ENCODE assay signal across 26 cellular contexts in genomic region chr3:13076255-13076654, GRCh38.
"Had no signal": no experiment of that assay in that cellular context is flagged by ENCODE, and none has a peak within 500 bp of the region (broad histone marks: within the 10 kb centered on the region; RNA-seq: fewer than 3 reads in every experiment).

No MANE protein-coding gene starts in this region.

- H3K27me3 ChIP-seq: ascending aorta had no signal

- H3K9me3 ChIP-seq: ascending aorta had no signal

- ATAC-seq: activated CD8-positive, alpha-beta memory T cell treated with anti-CD3 and anti-CD28 coated beads, Interleukin-2, amount 10 ng/mL, durations not matched to agents 7 days and 5 days; PC-3; T-helper 17 cell; WTC11 had no signal

- DNase-seq: activated CD4-positive, alpha-beta T cell treated with anti-CD3 and anti-CD28 coated beads for 1 hour; activated CD4-positive, alpha-beta T cell treated with anti-CD3 and anti-CD28 coated beads, Interleukin-2, amount 10 ng/mL, durations not matched to agents 24 days and 14 days; activated CD4-positive, alpha-beta T cell treated with anti-CD3 and anti-CD28 coated beads, Interleukin-2, amount 50 U/mL, for 48 hours; activated CD8-positive, alpha-beta memory T cell treated with anti-CD3 and anti-CD28 coated beads, Interleukin-2, amount 10 ng/mL, durations not matched to agents 7 days and 5 days; activated effector memory CD4-positive, alpha-beta T cell treated with Interleukin-2 at 50 U/mL for 16 hours; activated naive CD4-positive, alpha-beta T cell; activated T-cell treated with anti-CD3 and anti-CD28 coated beads, Interleukin-2, amount 50 U/mL, for 24 hours; MM.1S; NCI-H1105; NCI-H1436 treated with DMSO at 0.1 percent for 48 hours; NCI-H187; NCI-H2081; NCI-H510A treated with DMSO at 0.1 percent for 48 hours; NCI-H69; NK-92 treated with Interleukin-12 subunit alpha and Interleukin-12 subunit beta, amount 100 ng/mL, for 24 hours; PC-3; SHP77 treated with DMSO at 0.1 percent for 48 hours; T-helper 17 cell; T-helper 9 cell had no signal

- H3K4me3 ChIP-seq: ascending aorta had no signal

- H3K27ac Mint-ChIP-seq: activated CD4-positive, alpha-beta T cell treated with anti-CD3 and anti-CD28 coated beads, Interleukin-2, amount 10 ng/mL, durations not matched to agents 24 days and 14 days; activated CD8-positive, alpha-beta memory T cell treated with anti-CD3 and anti-CD28 coated beads, Interleukin-2, amount 10 ng/mL, durations not matched to agents 7 days and 5 days; activated naive CD4-positive, alpha-beta T cell treated with anti-CD3 and anti-CD28 coated beads, Interleukin-2, amount 50 U/mL, for 24 hours; activated T-cell treated with anti-CD3 and anti-CD28 coated beads, Interleukin-2, amount 50 U/mL, for 24 hours; activated T-helper 1 cell treated with anti-CD3 and anti-CD28 coated beads, Interleukin-12 subunit alpha, Interleukin-12 subunit beta, Interleukin-2, Interleukin-4 antibody, amounts not matched to agents 30 ng/mL and 10 ng/mL and 1 ng/mL, durations not matched to agents 14 hours and 24 hours and 36 hours; brain; T-helper 17 cell; WTC11 had no signal

- H3K36me3 ChIP-seq: ascending aorta had no signal

- H3K9me3 Mint-ChIP-seq: activated CD4-positive, alpha-beta T cell treated with anti-CD3 and anti-CD28 coated beads, Interleukin-2, amount 10 ng/mL, durations not matched to agents 24 days and 14 days; activated naive CD4-positive, alpha-beta T cell treated with anti-CD3 and anti-CD28 coated beads, Interleukin-2, amount 50 U/mL, for 24 hours; activated T-cell treated with anti-CD3 and anti-CD28 coated beads, Interleukin-2, amount 50 U/mL, for 24 hours; activated T-helper 1 cell treated with anti-CD3 and anti-CD28 coated beads, Interleukin-12 subunit alpha, Interleukin-12 subunit beta, Interleukin-2, Interleukin-4 antibody, amounts not matched to agents 30 ng/mL and 10 ng/mL and 1 ng/mL, durations not matched to agents 14 hours and 24 hours and 36 hours; central memory CD8-positive, alpha-beta T cell; WTC11 had no signal

- H3K36me3 Mint-ChIP-seq: activated CD8-positive, alpha-beta memory T cell treated with anti-CD3 and anti-CD28 coated beads, Interleukin-2, amount 10 ng/mL, durations not matched to agents 7 days and 5 days; activated naive CD4-positive, alpha-beta T cell treated with anti-CD3 and anti-CD28 coated beads, Interleukin-2, amount 50 U/mL, for 24 hours; brain; WTC11 had no signal

- H3K4me3 Mint-ChIP-seq: activated CD4-positive, alpha-beta T cell treated with anti-CD3 and anti-CD28 coated beads, Interleukin-2, amount 10 ng/mL, durations not matched to agents 24 days and 14 days; activated CD8-positive, alpha-beta memory T cell treated with anti-CD3 and anti-CD28 coated beads, Interleukin-2, amount 10 ng/mL, durations not matched to agents 7 days and 5 days; activated naive CD4-positive, alpha-beta T cell treated with anti-CD3 and anti-CD28 coated beads, Interleukin-2, amount 50 U/mL, for 24 hours; activated T-cell treated with anti-CD3 and anti-CD28 coated beads, Interleukin-2, amount 50 U/mL, for 24 hours; activated T-helper 1 cell treated with anti-CD3 and anti-CD28 coated beads, Interleukin-12 subunit alpha, Interleukin-12 subunit beta, Interleukin-2, Interleukin-4 antibody, amounts not matched to agents 30 ng/mL and 10 ng/mL and 1 ng/mL, durations not matched to agents 14 hours and 24 hours and 36 hours; brain; central memory CD8-positive, alpha-beta T cell; T-helper 17 cell; WTC11 had no signal

- H3K9ac ChIP-seq: KMS-11 had no signal

- H3K27ac ChIP-seq: ascending aorta, KMS-11 had no signal

- H3K4me2 ChIP-seq: KMS-11 had no signal
